ENCODE assay signal across 9 cellular contexts in the genomic region with DNA sequence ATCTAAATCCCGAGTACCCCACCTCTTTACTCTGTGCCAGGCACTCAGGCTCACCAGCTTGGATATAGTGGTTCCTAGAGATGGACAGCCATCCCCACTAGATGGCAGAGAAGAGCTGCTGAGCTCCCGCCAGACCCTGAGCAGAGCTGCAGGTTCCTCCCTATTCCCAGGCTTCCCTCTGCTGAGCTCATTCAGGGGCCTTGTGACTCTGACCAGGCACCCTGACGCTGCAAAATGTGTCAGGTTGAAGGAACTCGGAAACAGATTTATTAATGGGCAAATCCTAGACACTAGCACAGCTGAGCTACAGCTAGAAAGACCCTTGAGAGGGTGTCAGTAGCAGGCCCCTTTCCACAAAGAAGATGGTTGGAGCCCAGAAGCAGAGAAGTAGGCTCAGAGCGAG. TPM values are rescaled to one million over a fixed set of nuclear protein-coding genes. Genes with fewer than 3 reads are reported as not detected.
DNase-seq lines count a peak whose midpoint lies in the region; ATAC-seq and TF ChIP-seq lines count a peak whose summit lies in the region.
"Had no signal": no experiment of that assay in that cellular context is flagged by ENCODE, and none has a peak within 500 bp of the region (broad histone marks: within the 10 kb centered on the region; RNA-seq: fewer than 3 reads in every experiment).

No MANE protein-coding gene starts in this region.

- peaks cover 15% of the 10 kb centered on the region for H3K36me3 Mint-ChIP-seq in brain

- H3K9me3 Mint-ChIP-seq in brain = no peaks in the 10 kb centered on the region

- H3K27ac Mint-ChIP-seq in brain = peak overlapping the region; percentile 83 to 98 (median 96)

- intact Hi-C loops in sciatic nerve (cut with DNase I) = loop anchor here (5.0 kb wide), 1 partner anchor 112 kb away; no protein-coding TSS in a partner anchor

- peak overlapping the region in 2 of 5 experiments; percentile 29 to 38 for H3K4me3 Mint-ChIP-seq in brain

- peak; percentile 93 to 95 for TF ChIP-seq CTCF in brain (conservative IDR thresholded peaks at IDR 0.05)

- no peaks in the 10 kb centered on the region for H3K27me3 Mint-ChIP-seq in brain

- H3K4me1 Mint-ChIP-seq in brain = peaks cover 17% of the 10 kb centered on the region

- peak; percentile 85 for ATAC-seq in HG02610 (IDR thresholded peaks at IDR 0.05; ENCODE audit: unreplicated experiment)
- peak; percentile 91 for ATAC-seq in sciatic nerve
- ATAC-seq in HG03135 (IDR thresholded peaks at IDR 0.05; ENCODE audit: unreplicated experiment) = no peak

- DNase-seq in GM04504 (ENCODE audit: low read depth) (peak; percentile 91), NCI-H146 treated with DMSO at 0.1 percent for 48 hours (lab: John Stamatoyannopoulos, UW; ENCODE audit: unreplicated experiment) (peak; percentile 48), T-helper 22 cell (ENCODE audit: low read depth) (peak; percentile 12), iPS DF 19.7 (ENCODE audit: low read depth, low spot score) (peak; percentile 61), sciatic nerve (ENCODE audit: low spot score) (peak; percentile 89)

RNA-seq across cellular contexts. Expression of gene RHO, which starts 38.2 kb away (rescaled TPM):
- not detected for polyA plus RNA-seq in brain (ENCODE audit: insufficient read depth, low read depth, low replicate concordance)
- total RNA-seq in sciatic nerve = not detected
- total RNA-seq: urinary bladder had no signal
- polyA plus RNA-seq: urinary bladder had no signal

RNA-seq across cellular contexts. Expression of gene IFT122, which starts 50.2 kb away (rescaled TPM):
- polyA plus RNA-seq in brain (ENCODE audit: insufficient read depth, low read depth, low replicate concordance) = 39.4 TPM
- 49.7 TPM for total RNA-seq in sciatic nerve

RNA-seq across cellular contexts. Expression of gene MBD4, which starts 50.5 kb away (rescaled TPM):
- 15.6 TPM for polyA plus RNA-seq in brain (ENCODE audit: insufficient read depth, low read depth, low replicate concordance)
- total RNA-seq in sciatic nerve = 30.6 TPM

RNA-seq across cellular contexts. Expression of gene H1-8, which starts 52.7 kb away (rescaled TPM):
- not detected for polyA plus RNA-seq in brain (ENCODE audit: insufficient read depth, low read depth, low replicate concordance)
- total RNA-seq in sciatic nerve = not detected
- total RNA-seq: urinary bladder had no signal
- polyA plus RNA-seq: urinary bladder had no signal

Comparison
In these comparisons a context has a peak if more than half of its experiments do, and no peak if none do; other contexts are left out.
1. DNase-seq: peak in every context shown above with its lines; median percentile 91 in GM04504; 89 in sciatic nerve; 61 in iPS DF 19.7; 48 in NCI-H146 treated with DMSO at 0.1 percent for 48 hours; 12 in T-helper 22 cell.